Comparison of ENCODE assay signal across 8 cellular contexts in genomic region chr16:11349599-11350276, GRCh38. TPM values are rescaled to one million over a fixed set of nuclear protein-coding genes. Genes with fewer than 3 reads are reported as not detected.
DNase-seq lines count a peak whose midpoint lies in the region; ATAC-seq and TF ChIP-seq lines count a peak whose summit lies in the region.

No MANE protein-coding gene starts in this region.

- H3K4me3 ChIP-seq in WI38 (ENCODE audit: low read depth, low read length) (peak overlapping the region; percentile 11; the same call in 1 of the 2 replicates), right cardiac atrium (ENCODE audit: low read length) (no peak overlapping the region)

- intact Hi-C loops in right cardiac atrium (cut with DNase I), result loop anchor here in 2 of 4 donors (10.0 kb wide), 2 partner anchors 75 to 385 kb away; partner anchors contain the start of genes PRM2 (in 1 of the 2) and PRM3 (in 1 of the 2)

- no peak overlapping the region for H2BK20ac ChIP-seq in H9 (ENCODE audit: low read depth, low read length, poor library complexity, severe bottlenecking)

- no peak overlapping the region for H2BK120ac ChIP-seq in H9 (ENCODE audit: low read depth, low read length, poor library complexity, severe bottlenecking)

- H3K23me2 ChIP-seq in H9 (ENCODE audit: insufficient read length, low read depth, low read length, poor library complexity, severe bottlenecking), result peaks cover 3% of the 10 kb centered on the region

- H3K23ac ChIP-seq in H9 (ENCODE audit: insufficient read length, low read depth, low read length), result no peak overlapping the region

- no peak overlapping the region for H4K5ac ChIP-seq in H9 (ENCODE audit: insufficient read length, low read depth, low read length)

- peaks cover 3% of the 10 kb centered on the region for H3K79me1 ChIP-seq in H9 (ENCODE audit: insufficient read depth, low read depth, low read length, poor library complexity, severe bottlenecking)

- H3K18ac ChIP-seq in H9 (ENCODE audit: insufficient read length, low read depth, low read length), result no peak overlapping the region

- peak overlapping the region; percentile 78 to 93 (median 85); a peak in 6 of 7 replicates for H3K27ac Mint-ChIP-seq in H9
- peak overlapping the region; percentile 86 for H3K27ac Mint-ChIP-seq in stimulated activated naive B cell treated with anti-CD40 and anti-IgM and Interleukin-4, amounts not matched to agents 10 μg/mL and 1 μg/mL and 100 μg/mL, for 72 hours

- H2BK15ac ChIP-seq in H9 (ENCODE audit: low read depth, low read length), result no peak overlapping the region

- no peak for DNase-seq in H9
- DNase-seq in right cardiac atrium, result peak; percentile 66 to 85 (median 84)
- no peak for DNase-seq in stimulated activated naive B cell treated with anti-CD40 and anti-IgM and Interleukin-4, amounts not matched to agents 10 μg/mL and 1 μg/mL and 100 μg/mL, for 72 hours
- DNase-seq in activated effector memory CD4-positive, alpha-beta T cell treated with anti-CD3 and anti-CD28 coated beads, Interleukin-2, amount 50 U/mL, for 16 hours, result no peak
- DNase-seq in GM13976 (ENCODE audit: low spot score), result no peak
- DNase-seq in NCI-H1436 treated with DMSO at 0.1 percent for 48 hours (lab: John Stamatoyannopoulos, UW), result no peak

- H3K27me3 Mint-ChIP-seq in H9 (ENCODE audit: low read depth), result no peaks in the 10 kb centered on the region
- no peaks in the 10 kb centered on the region for H3K27me3 Mint-ChIP-seq in stimulated activated naive B cell treated with anti-CD40 and anti-IgM and Interleukin-4, amounts not matched to agents 10 μg/mL and 1 μg/mL and 100 μg/mL, for 72 hours

- no peaks in the 10 kb centered on the region for H3K9me3 Mint-ChIP-seq in H9
- H3K9me3 Mint-ChIP-seq in stimulated activated naive B cell treated with anti-CD40 and anti-IgM and Interleukin-4, amounts not matched to agents 10 μg/mL and 1 μg/mL and 100 μg/mL, for 72 hours, result no peaks in the 10 kb centered on the region

- H3K36me3 Mint-ChIP-seq in H9 (ENCODE audit: insufficient read depth in 1 of 3, low read depth in 3 of 3), result peaks cover 36 to 41% (median 38%) of the 10 kb centered on the region in 3 experiments
- H3K36me3 Mint-ChIP-seq in stimulated activated naive B cell treated with anti-CD40 and anti-IgM and Interleukin-4, amounts not matched to agents 10 μg/mL and 1 μg/mL and 100 μg/mL, for 72 hours, result peaks cover 23 to 37% of the 10 kb centered on the region in 2 donors

- no peak overlapping the region for H4K91ac ChIP-seq in H9 (ENCODE audit: insufficient read length, low read depth, low read length)

- no peak overlapping the region for H3K56ac ChIP-seq in H9 (ENCODE audit: insufficient read length, low read depth, low read length)

- no peak overlapping the region for H3T11ph ChIP-seq in H9 (ENCODE audit: low read length)

- H3K9ac ChIP-seq in H9 (ENCODE audit: extremely low read depth, insufficient read length, low read length), result no peak overlapping the region

- H3K9me3 ChIP-seq in H9 (ENCODE audit: control insufficient read depth, low read depth, low read length) (no peaks in the 10 kb centered on the region), right cardiac atrium (ENCODE audit: control insufficient read depth, low read length) (no peaks in the 10 kb centered on the region)

- H3K27ac ChIP-seq in H9 (ENCODE audit: insufficient read length, low read depth, low read length) (no peak overlapping the region), right cardiac atrium (ENCODE audit: low read length) (no peak overlapping the region)

- peak; percentile 57 to 74 for ATAC-seq in right cardiac atrium
- no peak for ATAC-seq in stimulated activated naive B cell treated with anti-CD40 and anti-IgM and Interleukin-4, amounts not matched to agents 10 μg/mL and 1 μg/mL and 100 μg/mL, for 72 hours (replicated peaks)
- ATAC-seq in GM21381 (IDR thresholded peaks at IDR 0.05; ENCODE audit: unreplicated experiment), result no peak

- H3K4ac ChIP-seq in H9 (ENCODE audit: low read depth, low read length), result no peak overlapping the region

- in situ Hi-C loops in GM13976 (cut with MboI; ENCODE audit: low sequenced_read_pairs, unreplicated experiment), result no loop called here

- H2BK12ac ChIP-seq in H9 (ENCODE audit: insufficient read length, low read depth, low read length), result no peak overlapping the region

- TF ChIP-seq CTCF in H9 (conservative IDR thresholded peaks at IDR 0.05) (no peak), WI38 (IDR thresholded peaks at IDR 0.05; ENCODE audit: low read depth, low read length) (no peak), GM13976 (IDR thresholded peaks at IDR 0.05; ENCODE audit: borderline replicate concordance, control extremely low read depth, extremely low read depth, insufficient read depth, missing control alignments) (no peak)

- no peak overlapping the region for H3K14ac ChIP-seq in H9 (ENCODE audit: insufficient read depth, low read length)

- H4K8ac ChIP-seq in H9 (replicated peaks; ENCODE audit: insufficient read length, low read depth, low read length), result no peak overlapping the region

- H2BK5ac ChIP-seq in H9 (ENCODE audit: insufficient read length, low read length), result no peak overlapping the region

- H4K20me1 ChIP-seq in H9 (ENCODE audit: control insufficient read depth, insufficient read depth, insufficient read length), result peaks cover 9% of the 10 kb centered on the region

- no CpG with 5 or more reads among the region's 14 CpGs for WGBS in H9 (ENCODE audit: extremely low coverage, insufficient read length, low lambda C conversion rate)
- 33% methylated on average over 14 of the region's 14 CpGs for WGBS in right cardiac atrium

- H3K4me1 ChIP-seq in H9 (ENCODE audit: insufficient read depth, low read length) (peaks cover 9% of the 10 kb centered on the region; the same call in 1 of the 2 replicates), right cardiac atrium (ENCODE audit: control insufficient read depth, insufficient read depth, low read length) (no peaks in the 10 kb centered on the region)

- peaks cover 22% of the 10 kb centered on the region; the same call in 1 of the 2 replicates for H3K79me2 ChIP-seq in H9 (ENCODE audit: insufficient read depth, low read length)

- H2AFZ ChIP-seq in H9 (ENCODE audit: low read length), result no peak overlapping the region

- H2AK5ac ChIP-seq in H9 (ENCODE audit: insufficient read length, low read length), result no peak overlapping the region

- peaks cover 46 to 47% of the 10 kb centered on the region in 2 experiments for H3K4me1 Mint-ChIP-seq in H9
- H3K4me1 Mint-ChIP-seq in stimulated activated naive B cell treated with anti-CD40 and anti-IgM and Interleukin-4, amounts not matched to agents 10 μg/mL and 1 μg/mL and 100 μg/mL, for 72 hours, result peaks cover 53 to 74% of the 10 kb centered on the region in 2 donors

- H3K4me2 ChIP-seq in H9 (ENCODE audit: insufficient read depth, insufficient read length, low read length), result no peak overlapping the region

- H3K27me3 ChIP-seq in H9 (ENCODE audit: insufficient read depth, low read length) (no peaks in the 10 kb centered on the region), right cardiac atrium (ENCODE audit: control insufficient read depth, insufficient read depth) (no peaks in the 10 kb centered on the region)

- no peak overlapping the region for H3K4me3 Mint-ChIP-seq in H9
- H3K4me3 Mint-ChIP-seq in stimulated activated naive B cell treated with anti-CD40 and anti-IgM and Interleukin-4, amounts not matched to agents 10 μg/mL and 1 μg/mL and 100 μg/mL, for 72 hours, result peak overlapping the region; percentile 1 to 43

RNA-seq across cellular contexts. Expression of gene RMI2, which starts 4.5 kb away (rescaled TPM):
- total RNA-seq in H9 (2021), result 55.7 and 57.6 TPM in 2 replicates
- total RNA-seq in right cardiac atrium, result under 1 TPM in 3 of 4 donors, not detected in 1; 0.40 to 0.97 (median 0.67) TPM
- 0.20 TPM for polyA plus RNA-seq in right cardiac atrium

Comparison
In these comparisons a context has a peak if more than half of its experiments do, and no peak if none do; other contexts are left out.
1. DNase-seq: peak in right cardiac atrium (3 of 3); none in H9 (single experiment), stimulated activated naive B cell treated with anti-CD40 and anti-IgM and Interleukin-4, amounts not matched to agents 10 μg/mL and 1 μg/mL and 100 μg/mL, for 72 hours (single experiment), activated effector memory CD4-positive, alpha-beta T cell treated with anti-CD3 and anti-CD28 coated beads, Interleukin-2, amount 50 U/mL, for 16 hours (single experiment), GM13976 (single experiment) and NCI-H1436 treated with DMSO at 0.1 percent for 48 hours (single experiment).
2. H3K4me3 Mint-ChIP-seq: peak in stimulated activated naive B cell treated with anti-CD40 and anti-IgM and Interleukin-4, amounts not matched to agents 10 μg/mL and 1 μg/mL and 100 μg/mL, for 72 hours (2 of 2); none in H9 (0 of 2).
3. ATAC-seq: peak in right cardiac atrium (2 of 2); none in stimulated activated naive B cell treated with anti-CD40 and anti-IgM and Interleukin-4, amounts not matched to agents 10 μg/mL and 1 μg/mL and 100 μg/mL, for 72 hours (0 of 2) and GM21381 (single experiment).
4. RNA of gene RMI2, which starts 4.5 kb away (total RNA-seq): 55.7 to 57.6 TPM in H9; 0.40 to 0.97 TPM in right cardiac atrium; every median in the first group is over 10 times any median in the second.